9 cellular contexts compared by ENCODE assay signal in the genomic region with DNA sequence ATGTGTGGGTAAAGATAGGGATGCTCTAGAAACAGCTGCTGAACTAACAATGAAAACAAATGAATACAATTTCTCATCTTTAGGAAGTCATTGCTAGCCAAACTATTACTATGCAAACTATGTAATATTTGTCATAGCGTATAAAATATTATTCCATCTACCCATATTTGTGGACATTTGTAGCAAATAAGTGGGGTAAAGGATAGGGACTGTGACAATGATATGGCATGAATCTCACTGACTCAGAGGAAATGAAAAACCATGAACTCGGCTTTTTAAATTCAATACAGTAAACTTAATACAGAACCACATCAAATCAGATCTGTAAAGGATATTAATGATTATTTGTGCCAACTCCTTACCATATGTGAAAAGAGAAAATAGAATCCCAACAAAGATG. TPM values are rescaled to one million over a fixed set of nuclear protein-coding genes. Genes with fewer than 3 reads are reported as not detected.
"Had no signal": no experiment of that assay in that cellular context is flagged by ENCODE, and none has a peak within 500 bp of the region (broad histone marks: within the 10 kb centered on the region; RNA-seq: fewer than 3 reads in every experiment).

No MANE protein-coding gene starts in this region.

- ATAC-seq: GM12878 had no signal

- DNase-seq: GDM1, GF-D8 had no signal

- H3K4me3 ChIP-seq: GM12878 had no signal

- FAIRE-seq: G401.6, GM12878, GM12891, GM12892, GM18507, GM19239 had no signal

RNA-seq across cellular contexts. Expression of a gene that starts 16.7 kb away (rescaled TPM):
- total RNA-seq: G401, GM12878 had no signal
- polyA plus RNA-seq: GM12878 had no signal
